ENCODE assay signal across 15 cellular contexts in genomic region chr5:83118471-83118870, GRCh38. TPM values are rescaled to one million over a fixed set of nuclear protein-coding genes. Genes with fewer than 3 reads are reported as not detected.
DNase-seq lines count a peak whose midpoint lies in the region; ATAC-seq and TF ChIP-seq lines count a peak whose summit lies in the region.
"Had no signal": no experiment of that assay in that cellular context is flagged by ENCODE, and none has a peak within 500 bp of the region (broad histone marks: within the 10 kb centered on the region; RNA-seq: fewer than 3 reads in every experiment).

No MANE protein-coding gene starts in this region.

- ATAC-seq in HG03439 (IDR thresholded peaks at IDR 0.05; ENCODE audit: unreplicated experiment) (no peak), HG03565 (IDR thresholded peaks at IDR 0.05; ENCODE audit: unreplicated experiment) (no peak)

- intact Hi-C loops in head of caudate nucleus (cut with DNase I), result no loop called here

- DNase-seq in DMS53 (lab: John Stamatoyannopoulos, UW) (peak; percentile 10), DMS53 treated with DMSO at 0.1 percent for 48 hours (lab: John Stamatoyannopoulos, UW; ENCODE audit: unreplicated experiment) (no peak), LHCN-M2 (ENCODE audit: low read depth) (peak; percentile 27), erythroblast (lab: John Stamatoyannopoulos, UW) (peak; percentile 3 to 36), T1000 (lab: John Stamatoyannopoulos, UW) (no peak), head of caudate nucleus (no peak)
- DNase-seq: AML-193, Calu3, DMS 273 treated with DMSO at 0.1 percent for 48 hours, DMS79 treated with DMSO at 0.1 percent for 48 hours, EL, GOT3, HFFc6 had no signal

- no peak for TF ChIP-seq POLR2A in erythroblast (IDR thresholded peaks at IDR 0.05; ENCODE audit: low read length)

RNA-seq across cellular contexts. Expression of gene XRCC4, which starts 41.1 kb away (rescaled TPM):
- 14.3 and 17.2 TPM in 2 replicates for total RNA-seq in LHCN-M2 (2014; rRNA removed)
- 5.6 TPM for polyA plus RNA-seq in LHCN-M2 (2012)

RNA-seq across cellular contexts. Expression of gene TMEM167A, which starts 41.3 kb away (rescaled TPM):
- total RNA-seq in LHCN-M2 (2014; rRNA removed), result 65.1 and 69.5 TPM in 2 replicates
- 54.7 TPM for polyA plus RNA-seq in LHCN-M2 (2012)

Comparison
In these comparisons a context has a peak if more than half of its experiments do, and no peak if none do; other contexts are left out.
1. DNase-seq: peak in DMS53 (single experiment), LHCN-M2 (single experiment) and erythroblast (2 of 2); none in DMS53 treated with DMSO at 0.1 percent for 48 hours (single experiment), T1000 (single experiment) and head of caudate nucleus (0 of 42).